ENCODE assay signal across 17 cellular contexts in genomic region chr14:51823706-51824105, GRCh38. TPM values are rescaled to one million over a fixed set of nuclear protein-coding genes. Genes with fewer than 3 reads are reported as not detected.
DNase-seq lines count a peak whose midpoint lies in the region; ATAC-seq and TF ChIP-seq lines count a peak whose summit lies in the region.
"Had no signal": no experiment of that assay in that cellular context is flagged by ENCODE, and none has a peak within 500 bp of the region (broad histone marks: within the 10 kb centered on the region; RNA-seq: fewer than 3 reads in every experiment).

No MANE protein-coding gene starts in this region.

- peaks cover 10% of the 10 kb centered on the region for H3K4me1 Mint-ChIP-seq in activated T-cell treated with anti-CD3 and anti-CD28 coated beads, Interleukin-2, amount 50 U/mL, for 24 hours (ENCODE audit: low read depth)

- no peaks in the 10 kb centered on the region for H3K27me3 Mint-ChIP-seq in activated T-cell treated with anti-CD3 and anti-CD28 coated beads, Interleukin-2, amount 50 U/mL, for 24 hours

- peaks cover 13% of the 10 kb centered on the region for H3K27me3 ChIP-seq in foreskin keratinocyte

- H3K27ac Mint-ChIP-seq in activated T-cell treated with anti-CD3 and anti-CD28 coated beads, Interleukin-2, amount 50 U/mL, for 24 hours: no peak overlapping the region
- H3K27ac Mint-ChIP-seq: CD4-positive, CD25-positive, alpha-beta regulatory T cell had no signal

- ATAC-seq in foreskin keratinocyte: no peak

- no peak overlapping the region for H3K27ac ChIP-seq in foreskin keratinocyte

- no peak for TF ChIP-seq CTCF in foreskin keratinocyte (conservative IDR thresholded peaks at IDR 0.05)

- peaks cover 9% of the 10 kb centered on the region for H3K4me1 ChIP-seq in foreskin keratinocyte

- DNase-seq in H4 (ENCODE audit: low spot score): peak; percentile 29
- peak; percentile 50 for DNase-seq in LoVo (ENCODE audit: low spot score)
- DNase-seq in amniotic epithelial cell (ENCODE audit: low read depth): peak; percentile 15
- DNase-seq in foreskin keratinocyte: peak; percentile 35 to 67
- no peak for DNase-seq in activated T-cell treated with anti-CD3 and anti-CD28 coated beads, Interleukin-2, amount 50 U/mL, for 24 hours
- DNase-seq in kidney tubule cell (ENCODE audit: low spot score): no peak
- DNase-seq in SK-N-DZ (ENCODE audit: low spot score): no peak
- DNase-seq in NCI-H82 treated with DMSO at 0.1 percent for 48 hours (lab: John Stamatoyannopoulos, UW; ENCODE audit: unreplicated experiment): no peak
- DNase-seq: ACHN; Calu3; CD4-positive, CD25-positive, alpha-beta regulatory T cell; DMS79; H7; NCI-H1092; NCI-H226; NCI-H526; SHP77 had no signal

- no peaks in the 10 kb centered on the region for H3K9me3 Mint-ChIP-seq in activated T-cell treated with anti-CD3 and anti-CD28 coated beads, Interleukin-2, amount 50 U/mL, for 24 hours

- no peak overlapping the region for H3K4me3 Mint-ChIP-seq in activated T-cell treated with anti-CD3 and anti-CD28 coated beads, Interleukin-2, amount 50 U/mL, for 24 hours
- H3K4me3 Mint-ChIP-seq: CD4-positive, CD25-positive, alpha-beta regulatory T cell had no signal

- H3K36me3 Mint-ChIP-seq in activated T-cell treated with anti-CD3 and anti-CD28 coated beads, Interleukin-2, amount 50 U/mL, for 24 hours (ENCODE audit: low read depth): no peaks in the 10 kb centered on the region

RNA-seq across cellular contexts. Expression of gene GNG2, which starts 36.7 kb away (rescaled TPM):
- 22.1 and 32.3 TPM in 2 replicates for total RNA-seq in H4 (2014; rRNA removed; shearing (Covaris generic))
- 6.7 and 10.9 TPM in 2 replicates for total RNA-seq in foreskin keratinocyte
- 5.9 and 7.4 TPM in 2 replicates for polyA plus RNA-seq in foreskin keratinocyte
- polyA plus RNA-seq in SK-N-DZ (2014; cell fraction: cytosol; rRNA removed): 24.7 and 30.0 TPM in 2 replicates
- 7.7 and 10.0 TPM in 2 replicates for polyA plus RNA-seq in SK-N-DZ (2014; cell fraction: nucleus; rRNA removed)
- total RNA-seq: Calu3 had no signal

Comparison
In these comparisons a context has a peak if more than half of its experiments do, and no peak if none do; other contexts are left out.
1. DNase-seq: peak in H4 (single experiment), LoVo (single experiment), amniotic epithelial cell (single experiment) and foreskin keratinocyte (2 of 2); none in activated T-cell treated with anti-CD3 and anti-CD28 coated beads, Interleukin-2, amount 50 U/mL, for 24 hours (single experiment), kidney tubule cell (single experiment), SK-N-DZ (single experiment) and NCI-H82 treated with DMSO at 0.1 percent for 48 hours (single experiment).